8 cellular contexts compared by ENCODE assay signal in the genomic region with DNA sequence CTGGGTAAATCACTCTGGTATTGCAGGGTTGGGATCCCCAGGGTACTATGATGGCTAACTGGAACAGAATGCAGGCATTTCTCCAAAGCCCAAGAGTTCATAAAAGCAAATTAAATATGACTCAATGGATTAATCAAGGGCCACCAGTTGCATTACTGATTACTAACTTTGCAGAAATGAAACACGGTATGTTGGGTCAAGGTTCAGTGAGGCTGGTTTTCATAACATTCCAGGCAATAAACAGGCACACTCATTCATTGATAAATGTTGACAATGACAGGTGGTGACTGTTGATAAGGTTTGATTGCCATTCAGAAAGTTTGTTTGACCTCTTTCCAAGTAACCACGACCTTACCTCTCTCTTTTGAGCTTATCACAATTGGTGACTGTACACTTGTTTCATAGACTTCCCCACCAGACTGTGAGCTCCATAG. TPM values are rescaled to one million over a fixed set of nuclear protein-coding genes. Genes with fewer than 3 reads are reported as not detected.
DNase-seq lines count a peak whose midpoint lies in the region; ATAC-seq, FAIRE-seq and TF ChIP-seq lines count a peak whose summit lies in the region.

No MANE protein-coding gene starts in this region.

- H2AFZ ChIP-seq in astrocyte (ENCODE audit: low read depth, low read length) (peak overlapping the region; percentile 16), HepG2 (ENCODE audit: low read length) (peak overlapping the region; percentile 92)

- H3K79me2 ChIP-seq in astrocyte (ENCODE audit: insufficient read depth, low read length) (peaks cover 43% of the 10 kb centered on the region), HepG2 (ENCODE audit: insufficient read depth, low read length) (peaks cover 23% of the 10 kb centered on the region)

- peak overlapping the region; percentile 59 for H3K27ac Mint-ChIP-seq in astrocyte (ENCODE audit: unreplicated experiment)

- H3K4me2 ChIP-seq in astrocyte (ENCODE audit: low read length), result peak overlapping the region; percentile 94
- peak overlapping the region; percentile 98 for H3K4me2 ChIP-seq in HepG2 (ENCODE audit: low read depth, low read length)

- H3K9ac ChIP-seq in astrocyte (ENCODE audit: low read length) (peak overlapping the region; percentile 92), HepG2 (ENCODE audit: insufficient read depth, low read depth, low read length) (peak overlapping the region; percentile 83)

- TF ChIP-seq RAD21 in HepG2 (CRISPR knock-in tag; IDR thresholded peaks at IDR 0.05), result no peak

- H3K4me1 ChIP-seq in astrocyte (ENCODE audit: insufficient read depth, low read length) (peaks cover 23% of the 10 kb centered on the region), HepG2 (ENCODE audit: insufficient read depth, low read length) (peaks cover 46% of the 10 kb centered on the region), transverse colon (peaks cover 26 to 41% (median 30%) of the 10 kb centered on the region in 4 donors)

- no peaks in the 10 kb centered on the region for H3K9me3 Mint-ChIP-seq in astrocyte (ENCODE audit: unreplicated experiment)

- no peak for TF ChIP-seq CTCF in C4-2B (conservative IDR thresholded peaks at IDR 0.05)
- no peak for TF ChIP-seq CTCF in HL-60 (IDR thresholded peaks at IDR 0.05; ENCODE audit: insufficient read depth, low read length)
- no peak for TF ChIP-seq CTCF in astrocyte (IDR thresholded peaks at IDR 0.05; ENCODE audit: insufficient read depth, low read depth, low read length)
- TF ChIP-seq CTCF in HepG2 (CRISPR knock-in tag; IDR thresholded peaks at IDR 0.05), result no peak
- TF ChIP-seq CTCF in transverse colon (IDR thresholded peaks at IDR 0.05), result no peak
- no peak for TF ChIP-seq CTCF in GM13977 (IDR thresholded peaks at IDR 0.05; ENCODE audit: extremely low read depth, insufficient read depth, missing control alignments)

- FAIRE-seq in astrocyte (lab: Jason Lieb, UNC) (peak; percentile 9), HepG2 (lab: Jason Lieb, UNC) (no peak)

- no peak for ATAC-seq in HepG2

- H3K36me3 Mint-ChIP-seq in astrocyte (ENCODE audit: low read depth, unreplicated experiment), result peaks cover 10% of the 10 kb centered on the region

- TF ChIP-seq EP300 in HepG2 (IDR thresholded peaks at IDR 0.05; ENCODE audit: low read depth in 2 of 2, low read length in 2 of 2) (no peak), HepG2 (CRISPR knock-in tag; IDR thresholded peaks at IDR 0.05; ENCODE audit: borderline replicate concordance) (no peak), transverse colon (IDR thresholded peaks at IDR 0.05; ENCODE audit: low read depth) (no peak)

- H4K20me1 ChIP-seq in astrocyte (ENCODE audit: insufficient read depth, low read length), result peaks cover 35% of the 10 kb centered on the region
- no peaks in the 10 kb centered on the region for H4K20me1 ChIP-seq in HepG2 (ENCODE audit: insufficient read depth, low read length)

- BruUV-seq in HepG2 (replicated peaks; lab: Mats Ljungman, UMichigan), result TSS peak; percentile 91

- H3K27me3 Mint-ChIP-seq in astrocyte (ENCODE audit: low read depth, unreplicated experiment), result no peaks in the 10 kb centered on the region

- DNase-seq in HL-60 (ENCODE audit: low read depth in 1 of 2, low spot score in 1 of 2), result no peak
- peak; percentile 86 for DNase-seq in astrocyte (ENCODE audit: low read depth)
- peak; percentile 61 for DNase-seq in HepG2 (ENCODE audit: low spot score)
- no peak for DNase-seq in transverse colon
- no peak for DNase-seq in NCI-H2227 (lab: John Stamatoyannopoulos, UW; ENCODE audit: unreplicated experiment)
- DNase-seq in GM13977 (ENCODE audit: low spot score), result no peak
- no peak for DNase-seq in activated effector memory CD4-positive, alpha-beta T cell treated with anti-CD3 and anti-CD28 coated beads, Interleukin-2, amount 50 U/mL, for 16 hours

- peak overlapping the region; percentile 91 for H3K4me3 Mint-ChIP-seq in astrocyte (ENCODE audit: unreplicated experiment)

- in situ Hi-C loops in HepG2 (cut with HindIII; ENCODE audit: extremely low pct_ligation_motif_present, low pct_unique_long_range_greater_than_20kb) (no loop called here), transverse colon (cut with MboI; ENCODE audit: low pct_ligation_motif_present in 1 of 4, low pct_unique_long_range_greater_than_20kb in 1 of 4, low sequenced_read_pairs in 3 of 4) (loop anchor here (25.0 kb wide), 2 partner anchors 360 to 560 kb away; a partner anchor contains a TSS), GM13977 (cut with MboI; ENCODE audit: low pct_unique_long_range_greater_than_20kb, low sequenced_read_pairs, unreplicated experiment) (no loop called here)

- H3K36me3 ChIP-seq in astrocyte (ENCODE audit: insufficient read depth, low read length), result peaks cover 7% of the 10 kb centered on the region
- peaks cover 2 to 9% of the 10 kb centered on the region in 2 experiments; a peak in 3 of 5 replicates for H3K36me3 ChIP-seq in HepG2 (replicated peaks in 1 of 2; ENCODE audit: control insufficient read depth in 1 of 2, insufficient read depth in 2 of 2, low read length in 2 of 2)
- H3K36me3 ChIP-seq in transverse colon, result peaks cover 0 to 5% (median under 1%) of the 10 kb centered on the region in 4 donors

- intact Hi-C loops in HepG2 (cut with micrococcal nuclease; ENCODE audit: unreplicated experiment), result loop anchor here (1.0 kb wide), 1 partner anchor 12 kb away; a partner anchor contains a TSS
- intact Hi-C loops in transverse colon (cut with DNase I; ENCODE audit: low total_unique reads), result no loop called here

- no peak for TF ChIP-seq POLR2A in HepG2 (IDR thresholded peaks at IDR 0.05; ENCODE audit: insufficient read depth in 1 of 2, low read depth in 2 of 2, low read length in 2 of 2)
- TF ChIP-seq POLR2A in transverse colon (IDR thresholded peaks at IDR 0.05), result no peak

- H3K9me3 ChIP-seq in astrocyte (ENCODE audit: insufficient read depth, low read depth, low read length) (no peaks in the 10 kb centered on the region), HepG2 (ENCODE audit: low read length) (no peaks in the 10 kb centered on the region), transverse colon (no peaks in the 10 kb centered on the region)

- H3K4me1 Mint-ChIP-seq in astrocyte (ENCODE audit: low read depth, unreplicated experiment), result peaks cover 13% of the 10 kb centered on the region

- H3K27ac ChIP-seq in C4-2B (peak overlapping the region; percentile 76), HL-60 (replicated peaks) (peak overlapping the region; percentile 91), astrocyte (ENCODE audit: low read depth, low read length) (peak overlapping the region; percentile 76), HepG2 (ENCODE audit: extremely low read length, insufficient read depth, low read length) (peak overlapping the region; percentile 82), transverse colon (peak overlapping the region; percentile 88 to 94 (median 90))

- no peaks in the 10 kb centered on the region for H3K27me3 ChIP-seq in HL-60 (ENCODE audit: insufficient read depth, poor library complexity, severe bottlenecking)
- H3K27me3 ChIP-seq in astrocyte (ENCODE audit: insufficient read depth, low read length), result no peaks in the 10 kb centered on the region
- H3K27me3 ChIP-seq in HepG2 (ENCODE audit: control insufficient read depth in 1 of 2, insufficient read depth in 2 of 2, low read length in 2 of 2), result no peaks in the 10 kb centered on the region; a peak in 1 of 5 replicates
- no peaks in the 10 kb centered on the region for H3K27me3 ChIP-seq in transverse colon

- 4% methylated on average over 2 of the region's 2 CpGs for WGBS in HepG2 (ENCODE audit: low lambda C conversion rate)
- WGBS in transverse colon (ENCODE audit: low coverage in 1 of 2), 2 donors, result 10 to 11% methylated on average over 1 to 2 of the region's 2 CpGs

- peak overlapping the region; percentile 99 for H3K4me3 ChIP-seq in HL-60 (replicated peaks; ENCODE audit: insufficient read depth, low read length)
- peak overlapping the region; percentile 89 for H3K4me3 ChIP-seq in astrocyte (ENCODE audit: insufficient read depth, low read depth, low read length)
- peak overlapping the region; percentile 49 to 80 (median 62) for H3K4me3 ChIP-seq in HepG2 (replicated peaks in 1 of 3; ENCODE audit: insufficient read depth in 1 of 3, low read depth in 2 of 3, low read length in 3 of 3)
- H3K4me3 ChIP-seq in transverse colon, result peak overlapping the region in 3 of 4 donors; percentile 81 to 90 (median 84)

- CTCF ChIA-PET in HepG2 (lab: Yijun Ruan, JAX; ENCODE audit: low intra/inter-chr PET ratio, low total read pairs), result no interaction called here

- POLR2A ChIA-PET in HepG2 (lab: Yijun Ruan, JAX), result interaction anchor here (0.5 to 4.5 kb wide), 5 partner anchors 9 to 988 kb away, joined by 3 to 44 read pairs (median 3); a partner anchor contains a TSS

RNA-seq across cellular contexts. Expression of a gene that starts 0.5 kb away (rescaled TPM):
- total RNA-seq in astrocyte, result 87.6 and 90.8 TPM in 2 replicates
- 43.6 and 46.1 TPM in 2 replicates for total RNA-seq in HepG2 (2016; rRNA removed; fragmentation: Illumina TruSeq; extraction: Trizol)
- total RNA-seq in HepG2 (2016; cell fraction: cytosol; rRNA removed; fragmentation: Illumina TruSeq; extraction: Trizol; ENCODE audit: low read depth), result 20.4 and 22.9 TPM in 2 replicates
- 36.0 and 47.3 TPM in 2 replicates for total RNA-seq in HepG2 (2016; cell fraction: insoluble cytoplasmic fraction; rRNA removed; fragmentation: Illumina TruSeq; extraction: Trizol)
- total RNA-seq in HepG2 (2016; cell fraction: membrane; rRNA removed; fragmentation: Illumina TruSeq; extraction: Trizol), result 32.8 and 39.0 TPM in 2 replicates
- 27.4 and 32.2 TPM in 2 replicates for total RNA-seq in HepG2 (2016; cell fraction: nucleus; rRNA removed; fragmentation: Illumina TruSeq; extraction: Trizol)
- polyA plus RNA-seq in HepG2 (2011; rRNA removed), result 34.4 and 38.8 TPM in 2 replicates
- 36.4 and 38.2 TPM in 2 replicates for polyA plus RNA-seq in HepG2 (2011; cell fraction: cytosol; rRNA removed)
- 46.2 and 50.3 TPM in 2 replicates for polyA plus RNA-seq in HepG2 (2011; cell fraction: nucleus; rRNA removed)
- 32.0 and 35.2 TPM in 2 replicates for polyA plus RNA-seq in HepG2 (2012)
- 20.3 and 21.8 TPM in 2 replicates for polyA plus RNA-seq in HepG2 (2016; cell fraction: cytosol; fragmentation: Illumina TruSeq; extraction: Trizol; ENCODE audit: low read depth)
- polyA plus RNA-seq in HepG2 (2016; cell fraction: insoluble cytoplasmic fraction; fragmentation: Illumina TruSeq; extraction: Trizol; ENCODE audit: low read depth), result 46.9 and 60.8 TPM in 2 replicates
- polyA plus RNA-seq in HepG2 (2016; cell fraction: membrane; fragmentation: Illumina TruSeq; extraction: Trizol; ENCODE audit: low read depth), result 31.7 and 32.5 TPM in 2 replicates
- polyA plus RNA-seq in HepG2 (2016; cell fraction: nucleus; fragmentation: Illumina TruSeq; extraction: Trizol; ENCODE audit: insufficient read depth, low read depth), result 54.4 and 56.8 TPM in 2 replicates
- 46.7 and 67.4 TPM in 2 replicates for polyA minus RNA-seq in HepG2 (2011; rRNA and poly(A)+ RNA removed; ENCODE audit: low replicate concordance)
- 39.7 and 43.0 TPM in 2 replicates for polyA minus RNA-seq in HepG2 (2011; cell fraction: cytosol; rRNA and poly(A)+ RNA removed)
- 20.2 and 35.7 TPM in 2 replicates for polyA minus RNA-seq in HepG2 (2011; cell fraction: nucleus; rRNA and poly(A)+ RNA removed)
- total RNA-seq in transverse colon, result 10 to 100 TPM; 15.1 to 41.8 (median 35.0) TPM

RNA-seq across cellular contexts. Expression of a gene that starts 12.0 kb away (rescaled TPM):
- total RNA-seq in astrocyte (95.4 and 106 TPM in 2 replicates), HepG2 (2016; rRNA removed; fragmentation: Illumina TruSeq; extraction: Trizol) (86.2 and 107 TPM in 2 replicates), transverse colon (100 to 1,000 TPM in 1 of 4 donors, 10 to 100 TPM in 3; 73.0 to 106 (median 88.6) TPM)
- total RNA-seq in HepG2 (2016; cell fraction: cytosol; rRNA removed; fragmentation: Illumina TruSeq; extraction: Trizol; ENCODE audit: low read depth), result 16.1 and 18.7 TPM in 2 replicates
- 88.4 and 109 TPM in 2 replicates for total RNA-seq in HepG2 (2016; cell fraction: insoluble cytoplasmic fraction; rRNA removed; fragmentation: Illumina TruSeq; extraction: Trizol)
- 47.2 and 50.8 TPM in 2 replicates for total RNA-seq in HepG2 (2016; cell fraction: membrane; rRNA removed; fragmentation: Illumina TruSeq; extraction: Trizol)
- 31.5 and 32.7 TPM in 2 replicates for total RNA-seq in HepG2 (2016; cell fraction: nucleus; rRNA removed; fragmentation: Illumina TruSeq; extraction: Trizol)
- 83.5 and 85.8 TPM in 2 replicates for polyA plus RNA-seq in HepG2 (2011; rRNA removed)
- polyA plus RNA-seq in HepG2 (2011; cell fraction: cytosol; rRNA removed), result 84.4 and 94.8 TPM in 2 replicates
- polyA plus RNA-seq in HepG2 (2011; cell fraction: nucleus; rRNA removed), result 43.4 and 53.9 TPM in 2 replicates
- 47.0 and 48.3 TPM in 2 replicates for polyA plus RNA-seq in HepG2 (2012)
- 15.1 and 15.9 TPM in 2 replicates for polyA plus RNA-seq in HepG2 (2016; cell fraction: cytosol; fragmentation: Illumina TruSeq; extraction: Trizol; ENCODE audit: low read depth)
- polyA plus RNA-seq in HepG2 (2016; cell fraction: insoluble cytoplasmic fraction; fragmentation: Illumina TruSeq; extraction: Trizol; ENCODE audit: low read depth), result 111 and 120 TPM in 2 replicates
- 34.1 and 36.4 TPM in 2 replicates for polyA plus RNA-seq in HepG2 (2016; cell fraction: membrane; fragmentation: Illumina TruSeq; extraction: Trizol; ENCODE audit: low read depth)
- polyA plus RNA-seq in HepG2 (2016; cell fraction: nucleus; fragmentation: Illumina TruSeq; extraction: Trizol; ENCODE audit: insufficient read depth, low read depth), result 59.1 and 59.3 TPM in 2 replicates
- polyA minus RNA-seq in HepG2 (2011; rRNA and poly(A)+ RNA removed; ENCODE audit: low replicate concordance), result 30.0 and 76.8 TPM in 2 replicates
- 16.9 and 20.0 TPM in 2 replicates for polyA minus RNA-seq in HepG2 (2011; cell fraction: cytosol; rRNA and poly(A)+ RNA removed)
- polyA minus RNA-seq in HepG2 (2011; cell fraction: nucleus; rRNA and poly(A)+ RNA removed), result 9.8 and 10.2 TPM in 2 replicates

RNA-seq across cellular contexts. Expression of a gene that starts 23.9 kb away (rescaled TPM):
- total RNA-seq in astrocyte, result not detected in 2 replicates
- not detected in 2 replicates for total RNA-seq in HepG2 (2016; rRNA removed; fragmentation: Illumina TruSeq; extraction: Trizol)
- total RNA-seq in HepG2 (2016; cell fraction: cytosol; rRNA removed; fragmentation: Illumina TruSeq; extraction: Trizol; ENCODE audit: low read depth), result not detected in 2 replicates
- not detected in 2 replicates for total RNA-seq in HepG2 (2016; cell fraction: insoluble cytoplasmic fraction; rRNA removed; fragmentation: Illumina TruSeq; extraction: Trizol)
- not detected in 2 replicates for total RNA-seq in HepG2 (2016; cell fraction: membrane; rRNA removed; fragmentation: Illumina TruSeq; extraction: Trizol)
- not detected in 2 replicates for total RNA-seq in HepG2 (2016; cell fraction: nucleus; rRNA removed; fragmentation: Illumina TruSeq; extraction: Trizol)
- not detected in 2 replicates for polyA plus RNA-seq in HepG2 (2011; rRNA removed)
- not detected in 2 replicates for polyA plus RNA-seq in HepG2 (2011; cell fraction: cytosol; rRNA removed)
- not detected in 2 replicates for polyA plus RNA-seq in HepG2 (2011; cell fraction: nucleus; rRNA removed)
- polyA plus RNA-seq in HepG2 (2012), result not detected in 2 replicates
- not detected in 2 replicates for polyA plus RNA-seq in HepG2 (2016; cell fraction: cytosol; fragmentation: Illumina TruSeq; extraction: Trizol; ENCODE audit: low read depth)
- not detected in 2 replicates for polyA plus RNA-seq in HepG2 (2016; cell fraction: insoluble cytoplasmic fraction; fragmentation: Illumina TruSeq; extraction: Trizol; ENCODE audit: low read depth)
- not detected in 2 replicates for polyA plus RNA-seq in HepG2 (2016; cell fraction: membrane; fragmentation: Illumina TruSeq; extraction: Trizol; ENCODE audit: low read depth)
- not detected in 2 replicates for polyA plus RNA-seq in HepG2 (2016; cell fraction: nucleus; fragmentation: Illumina TruSeq; extraction: Trizol; ENCODE audit: insufficient read depth, low read depth)
- not detected in 2 replicates for polyA minus RNA-seq in HepG2 (2011; rRNA and poly(A)+ RNA removed; ENCODE audit: low replicate concordance)
- polyA minus RNA-seq in HepG2 (2011; cell fraction: cytosol; rRNA and poly(A)+ RNA removed), result not detected in 2 replicates
- not detected in 2 replicates for polyA minus RNA-seq in HepG2 (2011; cell fraction: nucleus; rRNA and poly(A)+ RNA removed)
- total RNA-seq in transverse colon, result not detected

RNA-seq across cellular contexts. Expression of a gene that starts 53.7 kb away (rescaled TPM):
- not detected in 2 replicates for total RNA-seq in astrocyte
- total RNA-seq in HepG2 (2016; rRNA removed; fragmentation: Illumina TruSeq; extraction: Trizol), result 0.53 and 0.69 TPM in 2 replicates
- 0.20 and 0.71 TPM in 2 replicates for total RNA-seq in HepG2 (2016; cell fraction: cytosol; rRNA removed; fragmentation: Illumina TruSeq; extraction: Trizol; ENCODE audit: low read depth)
- total RNA-seq in HepG2 (2016; cell fraction: insoluble cytoplasmic fraction; rRNA removed; fragmentation: Illumina TruSeq; extraction: Trizol), result 0.68 and 0.91 TPM in 2 replicates
- total RNA-seq in HepG2 (2016; cell fraction: membrane; rRNA removed; fragmentation: Illumina TruSeq; extraction: Trizol), result 0.45 and 0.53 TPM in 2 replicates
- 0.75 and 1.1 TPM in 2 replicates for total RNA-seq in HepG2 (2016; cell fraction: nucleus; rRNA removed; fragmentation: Illumina TruSeq; extraction: Trizol)
- polyA plus RNA-seq in HepG2 (2011; rRNA removed), result 3.2 and 6.3 TPM in 2 replicates
- 2.3 and 3.1 TPM in 2 replicates for polyA plus RNA-seq in HepG2 (2011; cell fraction: cytosol; rRNA removed)
- polyA plus RNA-seq in HepG2 (2011; cell fraction: nucleus; rRNA removed), result 7.6 and 12.6 TPM in 2 replicates
- polyA plus RNA-seq in HepG2 (2012), result 3.5 and 3.7 TPM in 2 replicates
- polyA plus RNA-seq in HepG2 (2016; cell fraction: cytosol; fragmentation: Illumina TruSeq; extraction: Trizol; ENCODE audit: low read depth), result 0.08 and 0.27 TPM in 2 replicates
- polyA plus RNA-seq in HepG2 (2016; cell fraction: insoluble cytoplasmic fraction; fragmentation: Illumina TruSeq; extraction: Trizol; ENCODE audit: low read depth), result 0.67 and 0.85 TPM in 2 replicates
- polyA plus RNA-seq in HepG2 (2016; cell fraction: membrane; fragmentation: Illumina TruSeq; extraction: Trizol; ENCODE audit: low read depth), result 0.26 and 0.30 TPM in 2 replicates
- polyA plus RNA-seq in HepG2 (2016; cell fraction: nucleus; fragmentation: Illumina TruSeq; extraction: Trizol; ENCODE audit: insufficient read depth, low read depth), result 1.6 and 2.8 TPM in 2 replicates
- polyA minus RNA-seq in HepG2 (2011; rRNA and poly(A)+ RNA removed; ENCODE audit: low replicate concordance), result 1.1 and 1.3 TPM in 2 replicates
- polyA minus RNA-seq in HepG2 (2011; cell fraction: cytosol; rRNA and poly(A)+ RNA removed), result 0.70 and 1.5 TPM in 2 replicates
- 2.4 and 4.8 TPM in 2 replicates for polyA minus RNA-seq in HepG2 (2011; cell fraction: nucleus; rRNA and poly(A)+ RNA removed)
- 10 to 100 TPM; 17.6 to 55.4 (median 30.8) TPM for total RNA-seq in transverse colon

Comparison
In these comparisons a context has a peak if more than half of its experiments do, and no peak if none do; other contexts are left out.
1. DNase-seq: peak in astrocyte (single experiment) and HepG2 (single experiment); none in HL-60 (0 of 2), transverse colon (single experiment), NCI-H2227 (single experiment), GM13977 (single experiment) and activated effector memory CD4-positive, alpha-beta T cell treated with anti-CD3 and anti-CD28 coated beads, Interleukin-2, amount 50 U/mL, for 16 hours (single experiment).
2. in situ Hi-C loops: an anchor here in transverse colon (25.0 kb wide); none called in HepG2 and GM13977.
3. Peak in every context shown above with its lines, with median percentiles within 50 percentile points of each other: H3K27ac ChIP-seq and H3K4me3 ChIP-seq.